Comparison of ENCODE assay signal across 12 cellular contexts in the genomic region with DNA sequence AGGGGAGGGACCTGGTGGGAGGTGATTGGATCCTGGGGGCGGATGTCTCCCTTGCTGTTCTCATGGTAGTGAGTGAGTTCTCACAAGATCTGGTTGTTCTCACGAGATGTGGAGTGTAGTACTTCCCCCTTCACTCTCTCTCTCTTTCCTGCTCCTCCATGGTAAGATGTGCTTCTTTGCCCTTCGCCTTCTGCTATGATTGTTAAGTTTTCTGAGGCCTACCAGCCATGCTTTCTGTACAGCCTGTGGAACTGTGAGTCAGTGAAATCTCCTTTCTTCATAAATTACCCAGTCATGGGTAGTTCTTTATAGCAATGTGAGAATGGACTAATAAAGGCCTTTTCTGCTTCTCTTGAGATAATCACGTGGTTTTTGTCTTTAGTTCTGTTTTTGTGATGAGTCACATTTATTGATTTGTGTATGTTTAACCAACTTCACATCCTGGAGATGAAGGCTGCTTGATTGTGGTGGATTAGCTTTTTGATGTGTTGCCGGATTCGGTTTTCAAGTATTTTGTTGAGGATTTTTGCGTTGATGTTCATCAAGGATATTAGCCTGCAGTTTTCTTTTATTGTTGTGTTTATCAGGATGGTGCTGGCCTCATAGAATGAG. TPM values are rescaled to one million over a fixed set of nuclear protein-coding genes. Genes with fewer than 3 reads are reported as not detected.
A peak's percentile ranks its signal among the peaks of the same experiment; 100 is the strongest.
DNase-seq lines count a peak whose midpoint lies in the region; ATAC-seq and TF ChIP-seq lines count a peak whose summit lies in the region.
"Had no signal": no experiment of that assay in that cellular context is flagged by ENCODE, and none has a peak within 500 bp of the region (broad histone marks: within the 10 kb centered on the region; RNA-seq: fewer than 3 reads in every experiment).

No MANE protein-coding gene starts in this region.

- TF ChIP-seq POLR2A in NB4 (IDR thresholded peaks at IDR 0.05; ENCODE audit: extremely low read depth, insufficient read length) = no peak

- peaks cover 57% of the 10 kb centered on the region for H3K4me1 Mint-ChIP-seq in activated naive CD8-positive, alpha-beta T cell (ENCODE audit: low read depth)

- H3K9me3 ChIP-seq in MG63 = peaks cover 7% of the 10 kb centered on the region

- H3K36me3 ChIP-seq in MG63 = no peaks in the 10 kb centered on the region
- H3K36me3 ChIP-seq: HAP-1 had no signal

- no peaks in the 10 kb centered on the region for H3K27me3 ChIP-seq in MG63

- H3K27ac Mint-ChIP-seq in activated naive CD8-positive, alpha-beta T cell = peak overlapping the region; percentile 85

- peaks cover 12% of the 10 kb centered on the region for H3K36me3 Mint-ChIP-seq in activated naive CD8-positive, alpha-beta T cell

- H3K4me3 ChIP-seq in NB4 (ENCODE audit: low read depth, low read length) (no peak overlapping the region), MG63 (no peak overlapping the region)
- H3K4me3 ChIP-seq: HAP-1 had no signal

- DNase-seq in stimulated activated CD4-positive, alpha-beta T cell treated with anti-CD3 and anti-CD28 coated beads, Interleukin-4, amount 100 ng/mL, for 24 hours = peak; percentile 26
- DNase-seq in stimulated activated CD4-positive, alpha-beta T cell treated with anti-CD3 and anti-CD28 coated beads, Interleukin-2, amount 100 ng/mL, for 48 hours = no peak
- DNase-seq in NB4 (ENCODE audit: low read depth) (peak; percentile 45), MG63 (no peak), middle frontal gyrus (ENCODE audit: extremely low spot score, low spot score) (no peak)
- DNase-seq: mesendoderm, NCI-H748 treated with DMSO at 0.1 percent for 48 hours, substantia nigra had no signal

- no peak for TF ChIP-seq CTCF in NB4 (IDR thresholded peaks at IDR 0.05; ENCODE audit: low read depth, low read length)

- H3K27me3 Mint-ChIP-seq in activated naive CD8-positive, alpha-beta T cell = no peaks in the 10 kb centered on the region

- peaks cover 4% of the 10 kb centered on the region for H3K9me3 Mint-ChIP-seq in activated naive CD8-positive, alpha-beta T cell (ENCODE audit: low read depth)

- ATAC-seq in GM19467 (IDR thresholded peaks at IDR 0.05; ENCODE audit: unreplicated experiment) (no peak), GM21381 (IDR thresholded peaks at IDR 0.05; ENCODE audit: unreplicated experiment) (no peak)

- peak overlapping the region; percentile 54 for H3K4me3 Mint-ChIP-seq in activated naive CD8-positive, alpha-beta T cell

RNA-seq across cellular contexts. Expression of a gene that starts 45.5 kb away (rescaled TPM):
- total RNA-seq in MG63 (2014; rRNA removed; shearing (Covaris generic); ENCODE audit: low replicate concordance) = 8.9 and 14.8 TPM in 2 replicates

Comparison
In these comparisons a context has a peak if more than half of its experiments do, and no peak if none do; other contexts are left out.
1. DNase-seq: peak in stimulated activated CD4-positive, alpha-beta T cell treated with anti-CD3 and anti-CD28 coated beads, Interleukin-4, amount 100 ng/mL, for 24 hours (single experiment) and NB4 (single experiment); none in stimulated activated CD4-positive, alpha-beta T cell treated with anti-CD3 and anti-CD28 coated beads, Interleukin-2, amount 100 ng/mL, for 48 hours (0 of 2), MG63 (single experiment) and middle frontal gyrus (single experiment).